ENCODE assay signal across 8 cellular contexts in the genomic region with DNA sequence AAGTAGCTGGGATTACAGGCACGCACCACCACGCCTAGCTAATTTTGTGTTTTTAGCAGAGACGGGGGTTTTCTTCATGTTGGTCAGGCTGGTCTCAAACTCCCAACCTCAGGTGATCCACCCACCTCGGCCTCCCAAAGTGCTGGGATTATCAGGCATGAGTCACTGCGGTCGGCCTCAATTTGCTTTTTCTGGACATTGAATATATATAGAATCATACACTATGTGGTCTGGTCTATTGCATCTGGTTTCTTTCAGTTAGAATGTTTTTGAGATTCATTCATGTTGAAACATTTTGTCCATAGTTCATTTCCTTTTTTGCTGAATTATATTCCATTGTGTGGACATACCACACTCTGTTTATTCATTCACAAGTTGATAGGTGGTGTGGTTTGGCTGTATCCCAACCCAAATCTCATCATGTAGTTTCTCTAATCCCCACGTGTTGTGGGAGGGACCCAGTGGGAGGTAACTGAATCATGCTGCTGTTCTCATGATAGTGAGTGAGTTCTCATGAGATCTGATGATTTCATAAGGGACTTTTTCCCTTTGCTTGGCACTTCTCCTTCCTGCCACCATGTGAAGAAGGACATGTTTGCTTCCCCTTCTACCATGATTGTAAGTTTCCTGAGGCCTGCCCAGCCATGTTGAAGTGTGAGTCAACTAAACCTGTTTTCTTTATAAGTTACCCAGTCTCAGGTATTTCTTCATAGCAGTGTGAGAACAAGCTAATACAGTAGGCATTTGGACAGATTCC.
DNase-seq lines count a peak whose midpoint lies in the region; ATAC-seq and TF ChIP-seq lines count a peak whose summit lies in the region.
"Not testable (repeated sequence)": the region's sequence is repeated elsewhere in the genome, so short reads cannot be mapped to it uniquely, and the experiment has no call there.

No MANE protein-coding gene starts in this region.

- WGBS in mammary epithelial cell (ENCODE audit: low coverage, missing lambda C conversion rate): 36% methylated on average over 7 of the region's 7 CpGs

- H3K9me3 Mint-ChIP-seq in activated T-cell treated with anti-CD3 and anti-CD28 coated beads, Interleukin-2, amount 50 U/mL, for 72 hours: peaks cover 3 to 13% of the 10 kb centered on the region in 2 donors

- H3K4me1 Mint-ChIP-seq in activated T-cell treated with anti-CD3 and anti-CD28 coated beads, Interleukin-2, amount 50 U/mL, for 72 hours (ENCODE audit: low read depth): not testable (repeated sequence)

- not testable (repeated sequence) for H3K79me2 ChIP-seq in mammary epithelial cell (ENCODE audit: insufficient read depth, low read length)

- H3K4me3 Mint-ChIP-seq in activated T-cell treated with anti-CD3 and anti-CD28 coated beads, Interleukin-2, amount 50 U/mL, for 72 hours: not testable (repeated sequence)

- not testable (repeated sequence) for H4K20me1 ChIP-seq in mammary epithelial cell (ENCODE audit: insufficient read depth, low read length)

- peaks cover 11% of the 10 kb centered on the region for H3K4me1 ChIP-seq in mammary epithelial cell (ENCODE audit: insufficient read depth, low read length)

- peaks cover 13% of the 10 kb centered on the region for H3K27me3 Mint-ChIP-seq in activated T-cell treated with anti-CD3 and anti-CD28 coated beads, Interleukin-2, amount 50 U/mL, for 72 hours (ENCODE audit: low read depth)

- not testable (repeated sequence) for H3K4me3 ChIP-seq in MG63; mammary epithelial cell (replicated peaks in 1 of 3; ENCODE audit: insufficient read depth in 1 of 3, low read depth in 2 of 3, low read length in 3 of 3); fibroblast of the aortic adventitia (ENCODE audit: low read depth, low read length)

- intact Hi-C loops in mammary epithelial cell (cut with micrococcal nuclease): loop anchor here (10.0 kb wide), 2 partner anchors 67 to 247 kb away; a partner anchor contains a TSS

- not testable (repeated sequence) for H3K36me3 Mint-ChIP-seq in activated T-cell treated with anti-CD3 and anti-CD28 coated beads, Interleukin-2, amount 50 U/mL, for 72 hours (ENCODE audit: insufficient read depth in 2 of 2)

- POLR2A ChIA-PET in RWPE1 (lab: Yijun Ruan, JAX; ENCODE audit: low non-redundant PET): not testable (repeated sequence)

- TF ChIP-seq CTCF in RWPE1 (conservative IDR thresholded peaks at IDR 0.05; ENCODE audit: low read depth); mammary epithelial cell (conservative IDR thresholded peaks at IDR 0.05 in 1 of 2, IDR thresholded peaks at IDR 0.05 in 1 of 2; ENCODE audit: extremely low read depth in 1 of 2, insufficient read depth in 1 of 2, low read depth in 1 of 2, low read length in 2 of 2); fibroblast of the aortic adventitia (IDR thresholded peaks at IDR 0.05; ENCODE audit: insufficient read depth, low read length): not testable (repeated sequence)

- H3K9ac ChIP-seq in mammary epithelial cell (ENCODE audit: insufficient read depth, low read length): not testable (repeated sequence)

- ATAC-seq in activated T-cell treated with anti-CD3 and anti-CD28 coated beads, Interleukin-2, amount 50 U/mL, for 72 hours (replicated peaks in 1 of 2): peak; percentile 32 to 51

- DNase-seq in AG08395 (ENCODE audit: low spot score) (peak; percentile 13), HCEC 1CT (peak; percentile 50), MG63 (peak; percentile 76), RWPE1 (ENCODE audit: low spot score) (peak; percentile 23), mammary epithelial cell (peak; percentile 99), fibroblast of the aortic adventitia (ENCODE audit: low read depth) (peak; percentile 95), non-pigmented ciliary epithelial cell (ENCODE audit: low read depth) (peak; percentile 87)
- DNase-seq in activated T-cell treated with anti-CD3 and anti-CD28 coated beads, Interleukin-2, amount 50 U/mL, for 72 hours: not testable (repeated sequence)

- H3K27ac Mint-ChIP-seq in activated T-cell treated with anti-CD3 and anti-CD28 coated beads, Interleukin-2, amount 50 U/mL, for 72 hours: not testable (repeated sequence)

- not testable (repeated sequence) for H3K27ac ChIP-seq in RWPE1
- peak overlapping the region; percentile 57 for H3K27ac ChIP-seq in mammary epithelial cell (ENCODE audit: insufficient read depth, low read depth, low read length)

- dilution Hi-C loops in mammary epithelial cell (cut with HindIII; ENCODE audit: low sequenced_read_pairs): not testable (repeated sequence)

- peak overlapping the region; percentile 23 for H3K4me2 ChIP-seq in mammary epithelial cell (ENCODE audit: insufficient read depth, low read depth, low read length)

- in situ Hi-C loops in mammary epithelial cell (cut with MboI; ENCODE audit: low sequenced_read_pairs in 2 of 2): not testable (repeated sequence)

- not testable (repeated sequence) for H2AFZ ChIP-seq in mammary epithelial cell (ENCODE audit: low read depth, low read length)

- H3K36me3 ChIP-seq in MG63; mammary epithelial cell (ENCODE audit: insufficient read depth, low read length): not testable (repeated sequence)

- H3K9me3 ChIP-seq in MG63; mammary epithelial cell (replicated peaks; ENCODE audit: insufficient read depth, low read length): not testable (repeated sequence)

- BruUV-seq in mammary epithelial cell (replicated peaks; lab: Mats Ljungman, UMichigan): not testable (repeated sequence)

- CTCF ChIA-PET in RWPE1 (lab: Yijun Ruan, JAX); mammary epithelial cell (lab: Charles Lee; ENCODE audit: low non-redundant PET): not testable (repeated sequence)

- not testable (repeated sequence) for H3K27me3 ChIP-seq in MG63; mammary epithelial cell (ENCODE audit: insufficient read depth, low read length)
